In genomic region chr14:101728343-101728742, GRCh38 we compare ENCODE assay signal across 8 cellular contexts. TPM values are rescaled to one million over a fixed set of nuclear protein-coding genes. Genes with fewer than 3 reads are reported as not detected.
DNase-seq lines count a peak whose midpoint lies in the region; ATAC-seq and TF ChIP-seq lines count a peak whose summit lies in the region.
"Not testable (repeated sequence)": the region's sequence is repeated elsewhere in the genome, so short reads cannot be mapped to it uniquely, and the experiment has no call there.

No MANE protein-coding gene starts in this region.

- not testable (repeated sequence) for H3K27me3 Mint-ChIP-seq in CD4-positive, alpha-beta T cell; CD8-positive, alpha-beta memory T cell; T-helper 2 cell treated with Interferon-gamma antibody and Interleukin-4, amounts not matched to agents 5 μg/mL and 100 μg/mL, for 36 hours (ENCODE audit: low read depth); central memory CD8-positive, alpha-beta T cell

- not testable (repeated sequence) for H3K4me3 Mint-ChIP-seq in CD4-positive, alpha-beta T cell; T-helper 2 cell treated with Interferon-gamma antibody and Interleukin-4, amounts not matched to agents 5 μg/mL and 100 μg/mL, for 36 hours; central memory CD8-positive, alpha-beta T cell
- H3K4me3 Mint-ChIP-seq in CD8-positive, alpha-beta memory T cell = peak overlapping the region in 1 of 7 donors; percentile 26

- H3K36me3 ChIP-seq in CD8-positive, alpha-beta memory T cell (ENCODE audit: insufficient read depth, low read length); esophagus muscularis mucosa; lung (ENCODE audit: control insufficient read depth in 2 of 2, insufficient read depth in 2 of 2, low read length in 2 of 2); neutrophil; upper lobe of right lung: not testable (repeated sequence)

- not testable (repeated sequence) for H3K9me3 ChIP-seq in CD4-positive, alpha-beta T cell (ENCODE audit: control insufficient read depth, low read length); CD8-positive, alpha-beta memory T cell (ENCODE audit: low read length); esophagus muscularis mucosa; lung (ENCODE audit: control insufficient read depth in 2 of 2, insufficient read depth in 1 of 2, low read length in 1 of 2); neutrophil; upper lobe of right lung

- WGBS in esophagus muscularis mucosa = 93% methylated on average over 10 of the region's 10 CpGs
- WGBS in lung, 2 donors = 88 to 91% methylated on average over 10 of the region's 10 CpGs

- CTCF ChIA-PET in CD4-positive, alpha-beta T cell (lab: Charles Lee); CD8-positive, alpha-beta memory T cell (lab: Charles Lee): not testable (repeated sequence)

- not testable (repeated sequence) for H3K27ac ChIP-seq in CD4-positive, alpha-beta T cell (ENCODE audit: low read depth, low read length); CD8-positive, alpha-beta memory T cell (ENCODE audit: low read depth, low read length); esophagus muscularis mucosa (replicated peaks in 1 of 4); lung (ENCODE audit: low read depth in 1 of 2, low read length in 1 of 2); upper lobe of right lung
- peak overlapping the region; percentile 60 for H3K27ac ChIP-seq in neutrophil

- H3K27ac Mint-ChIP-seq in CD4-positive, alpha-beta T cell = peak overlapping the region; percentile 47
- H3K27ac Mint-ChIP-seq in CD8-positive, alpha-beta memory T cell = peak overlapping the region in 7 of 8 donors; percentile 14 to 95 (median 83)
- H3K27ac Mint-ChIP-seq in T-helper 2 cell treated with Interferon-gamma antibody and Interleukin-4, amounts not matched to agents 5 μg/mL and 100 μg/mL, for 36 hours = peak overlapping the region; percentile 1
- peak overlapping the region; percentile 86 for H3K27ac Mint-ChIP-seq in central memory CD8-positive, alpha-beta T cell (ENCODE audit: low read depth)

- H3K9me3 Mint-ChIP-seq in CD4-positive, alpha-beta T cell; CD8-positive, alpha-beta memory T cell; T-helper 2 cell treated with Interferon-gamma antibody and Interleukin-4, amounts not matched to agents 5 μg/mL and 100 μg/mL, for 36 hours; central memory CD8-positive, alpha-beta T cell: not testable (repeated sequence)

- POLR2A ChIA-PET in CD4-positive, alpha-beta T cell (lab: Charles Lee) = not testable (repeated sequence)
- POLR2A ChIA-PET in CD8-positive, alpha-beta memory T cell (lab: Charles Lee) = interaction anchor here (1.2 kb wide), 1 partner anchor 32 kb away, joined by 3 read pairs; no protein-coding TSS in a partner anchor

- not testable (repeated sequence) for TF ChIP-seq EP300 in esophagus muscularis mucosa (IDR thresholded peaks at IDR 0.05)

- peaks cover 54% of the 10 kb centered on the region for H3K4me1 Mint-ChIP-seq in CD4-positive, alpha-beta T cell (ENCODE audit: low read depth)
- peaks cover 53 to 69% (median 67%) of the 10 kb centered on the region in 3 donors for H3K4me1 Mint-ChIP-seq in CD8-positive, alpha-beta memory T cell
- H3K4me1 Mint-ChIP-seq in T-helper 2 cell treated with Interferon-gamma antibody and Interleukin-4, amounts not matched to agents 5 μg/mL and 100 μg/mL, for 36 hours (ENCODE audit: low read depth) = peaks cover 32% of the 10 kb centered on the region
- H3K4me1 Mint-ChIP-seq in central memory CD8-positive, alpha-beta T cell = peaks cover 72% of the 10 kb centered on the region

- not testable (repeated sequence) for TF ChIP-seq POLR2A in esophagus muscularis mucosa (IDR thresholded peaks at IDR 0.05; ENCODE audit: low read depth)

- TF ChIP-seq CTCF in CD4-positive, alpha-beta T cell (IDR thresholded peaks at IDR 0.05); esophagus muscularis mucosa (IDR thresholded peaks at IDR 0.05); lung (IDR thresholded peaks at IDR 0.05; ENCODE audit: control extremely low read depth, extremely low read depth); neutrophil (IDR thresholded peaks at IDR 0.05); upper lobe of right lung (IDR thresholded peaks at IDR 0.05): not testable (repeated sequence)

- not testable (repeated sequence) for H3K27me3 ChIP-seq in CD4-positive, alpha-beta T cell (ENCODE audit: control insufficient read depth, insufficient read depth, low read length); CD8-positive, alpha-beta memory T cell (ENCODE audit: insufficient read depth, low read length, poor library complexity, severe bottlenecking); esophagus muscularis mucosa; lung (ENCODE audit: control insufficient read depth, insufficient read depth); neutrophil; upper lobe of right lung

- H3K4me3 ChIP-seq in CD8-positive, alpha-beta memory T cell (ENCODE audit: low read length); esophagus muscularis mucosa; lung; neutrophil (ENCODE audit: low read depth in 1 of 2, low read length in 1 of 2); upper lobe of right lung: not testable (repeated sequence)

- ATAC-seq in CD4-positive, alpha-beta T cell (ENCODE audit: poor library complexity); central memory CD8-positive, alpha-beta T cell (replicated peaks; ENCODE audit: extremely low read depth, poor library complexity, severe bottlenecking); lung (ENCODE audit: insufficient read depth, low FRiP score); upper lobe of right lung: not testable (repeated sequence)

- not testable (repeated sequence) for H3K36me3 Mint-ChIP-seq in CD4-positive, alpha-beta T cell (ENCODE audit: low read depth); CD8-positive, alpha-beta memory T cell; T-helper 2 cell treated with Interferon-gamma antibody and Interleukin-4, amounts not matched to agents 5 μg/mL and 100 μg/mL, for 36 hours (ENCODE audit: low read depth); central memory CD8-positive, alpha-beta T cell (ENCODE audit: insufficient read depth)

- DNase-seq in CD4-positive, alpha-beta T cell = peak in 1 of 10 experiments; percentile 12
- not testable (repeated sequence) for DNase-seq in CD8-positive, alpha-beta memory T cell; T-helper 2 cell treated with Interferon-gamma antibody and Interleukin-4, amounts not matched to agents 5 μg/mL and 100 μg/mL, for 36 hours (ENCODE audit: low spot score); central memory CD8-positive, alpha-beta T cell (ENCODE audit: low spot score in 2 of 2)
- DNase-seq in esophagus muscularis mucosa (ENCODE audit: extremely low spot score) (peak; percentile 74), lung (ENCODE audit: low spot score) (peak; percentile 11), upper lobe of right lung (peak; percentile 10)

- intact Hi-C loops in CD4-positive, alpha-beta T cell (cut with DNase I, micrococcal nuclease); esophagus muscularis mucosa (cut with DNase I); upper lobe of right lung (cut with DNase I): not testable (repeated sequence)

- H3K4me1 ChIP-seq in CD8-positive, alpha-beta memory T cell (ENCODE audit: insufficient read depth, low read length) = peaks cover 32% of the 10 kb centered on the region
- H3K4me1 ChIP-seq in esophagus muscularis mucosa (peaks cover 5 to 11% (median 10%) of the 10 kb centered on the region in 4 donors), neutrophil (ENCODE audit: control insufficient read depth in 1 of 2, insufficient read depth in 1 of 2, low read depth in 1 of 2, low read length in 1 of 2) (peaks cover 62 to 71% of the 10 kb centered on the region in 2 experiments), upper lobe of right lung (peaks cover 16% of the 10 kb centered on the region)
- H3K4me1 ChIP-seq in lung (ENCODE audit: control insufficient read depth in 2 of 2, insufficient read depth in 2 of 2, low read length in 2 of 2) = not testable (repeated sequence)

RNA-seq across cellular contexts. Expression of gene PPP2R5C, which starts 33.2 kb away (rescaled TPM):
- 100 to 1,000 TPM; 463 to 487 TPM for total RNA-seq in CD4-positive, alpha-beta T cell
- 100 to 1,000 TPM; 278 to 307 TPM for total RNA-seq in CD8-positive, alpha-beta memory T cell
- polyA plus RNA-seq in CD8-positive, alpha-beta memory T cell = 342 TPM
- total RNA-seq in esophagus muscularis mucosa = 100 to 1,000 TPM; 103 to 142 (median 131) TPM
- 100 to 1,000 TPM; 148 to 180 TPM for total RNA-seq in lung
- 100 to 1,000 TPM in 1 of 2 donors, 10 to 100 TPM in 1; 66.6 to 104 TPM for polyA plus RNA-seq in lung
- total RNA-seq in upper lobe of right lung = 165 TPM

Comparison
In these comparisons a context has a peak if more than half of its experiments do, and no peak if none do; other contexts are left out.
1. H3K27ac Mint-ChIP-seq: peak in every context shown above with its lines; median percentile 86 in central memory CD8-positive, alpha-beta T cell; 83 in CD8-positive, alpha-beta memory T cell; 47 in CD4-positive, alpha-beta T cell; 1 in T-helper 2 cell treated with Interferon-gamma antibody and Interleukin-4, amounts not matched to agents 5 μg/mL and 100 μg/mL, for 36 hours.